In genomic region chr5:147675168-147675567, GRCh38 we compare ENCODE assay signal across 20 cellular contexts.
DNase-seq lines count a peak whose midpoint lies in the region; ATAC-seq, FAIRE-seq and TF ChIP-seq lines count a peak whose summit lies in the region.
"Had no signal": no experiment of that assay in that cellular context is flagged by ENCODE, and none has a peak within 500 bp of the region (broad histone marks: within the 10 kb centered on the region; RNA-seq: fewer than 3 reads in every experiment).

No MANE protein-coding gene starts in this region.

- H3K4me3 ChIP-seq in A673 (ENCODE audit: low read depth, low read length, poor library complexity, severe bottlenecking) (no peak overlapping the region), epithelial cell of esophagus (ENCODE audit: low read length) (no peak overlapping the region)
- H3K4me3 ChIP-seq: stomach had no signal

- peak; percentile 32; the same call in 1 of the 2 replicates for TF ChIP-seq CTCF in A673 (conservative IDR thresholded peaks at IDR 0.05; ENCODE audit: low read depth, low read length)
- TF ChIP-seq CTCF in epithelial cell of esophagus (IDR thresholded peaks at IDR 0.05; ENCODE audit: insufficient read depth, low read depth, low read length, missing control alignments), result no peak

- POLR2A ChIA-PET in A673 (lab: Charles Lee; ENCODE audit: low non-redundant PET), result no interaction called here

- no peak for ATAC-seq in GM21381 (IDR thresholded peaks at IDR 0.05; ENCODE audit: unreplicated experiment)
- ATAC-seq: activated CD8-positive, alpha-beta memory T cell treated with anti-CD3 and anti-CD28 coated beads, Interleukin-2, amount 10 ng/mL, durations not matched to agents 7 days and 5 days; activated naive CD4-positive, alpha-beta T cell treated with anti-CD3 and anti-CD28 coated beads, Interleukin-2, amount 50 U/mL, for 72 hours had no signal

- H3K4me1 ChIP-seq in A673 (ENCODE audit: insufficient read depth, low read length, poor library complexity, severe bottlenecking), result peaks cover 25% of the 10 kb centered on the region

- no peaks in the 10 kb centered on the region for H3K9me3 ChIP-seq in A673 (ENCODE audit: low read depth, low read length, poor library complexity, severe bottlenecking)
- H3K9me3 ChIP-seq: stomach had no signal

- CTCF ChIA-PET in A673 (lab: Charles Lee), result no interaction called here

- intact Hi-C loops in A673 (cut with micrococcal nuclease; ENCODE audit: unreplicated experiment), result no loop called here

- TF ChIP-seq POLR2A in H54 (IDR thresholded peaks at IDR 0.05; ENCODE audit: low read depth, low read length), result no peak

- BruUV-seq in A673 (replicated peaks; lab: Mats Ljungman, UMichigan), result no TSS peak

- H3K27me3 ChIP-seq in A673 (replicated peaks; ENCODE audit: insufficient read depth, low read depth, low read length, poor library complexity), result no peaks in the 10 kb centered on the region
- H3K27me3 ChIP-seq: stomach had no signal

- H3K27ac ChIP-seq in A673 (ENCODE audit: low read depth, low read length, poor library complexity, severe bottlenecking), result no peak overlapping the region
- H3K27ac ChIP-seq: stomach had no signal

- peaks cover 23% of the 10 kb centered on the region for H3K36me3 ChIP-seq in A673 (ENCODE audit: insufficient read depth, low read length, poor library complexity, severe bottlenecking)

- no peak for FAIRE-seq in H54 (lab: Jason Lieb, UNC)
- FAIRE-seq: astrocyte, GM18507, TTC549 had no signal

- peak; percentile 41 for DNase-seq in A673 (ENCODE audit: low spot score)
- DNase-seq in DMS114 treated with DMSO at 0.1 percent for 48 hours (lab: John Stamatoyannopoulos, UW; ENCODE audit: unreplicated experiment), result peak; percentile 2
- DNase-seq in NCI-H69 (lab: John Stamatoyannopoulos, UW), result peak; percentile 24
- peak; percentile 2 for DNase-seq in epithelial cell of esophagus (ENCODE audit: low read depth)
- no peak for DNase-seq in globus pallidus (ENCODE audit: low spot score)
- DNase-seq in H54 (ENCODE audit: insufficient read length, low spot score), result no peak
- no peak for DNase-seq in activated CD4-positive, CD25-positive, alpha-beta regulatory T cell treated with anti-CD3 and anti-CD28 coated beads, Interleukin-2, amount 50 U/mL, for 72 hours
- DNase-seq: activated CD4-positive, alpha-beta T cell treated with anti-CD3 and anti-CD28 coated beads, Interleukin-2, amount 10 ng/mL, durations not matched to agents 24 days and 14 days; activated CD8-positive, alpha-beta memory T cell treated with anti-CD3 and anti-CD28 coated beads, Interleukin-2, amount 10 ng/mL, durations not matched to agents 7 days and 5 days; CD4-positive, alpha-beta memory T cell; head of caudate nucleus; NCI-H2029 treated with DMSO at 0.1 percent for 48 hours; NCI-H446; stomach; trophoblast cell had no signal

Comparison
In these comparisons a context has a peak if more than half of its experiments do, and no peak if none do; other contexts are left out.
1. DNase-seq: peak in A673 (single experiment), DMS114 treated with DMSO at 0.1 percent for 48 hours (single experiment), NCI-H69 (single experiment) and epithelial cell of esophagus (single experiment); none in globus pallidus (single experiment), H54 (single experiment) and activated CD4-positive, CD25-positive, alpha-beta regulatory T cell treated with anti-CD3 and anti-CD28 coated beads, Interleukin-2, amount 50 U/mL, for 72 hours (single experiment).